In genomic region chr5:9863486-9863885, GRCh38 we compare ENCODE assay signal across 30 cellular contexts.
"Had no signal": no experiment of that assay in that cellular context is flagged by ENCODE, and none has a peak within 500 bp of the region (broad histone marks: within the 10 kb centered on the region; RNA-seq: fewer than 3 reads in every experiment).

No MANE protein-coding gene starts in this region.

- H3K4me3 Mint-ChIP-seq: naive thymus-derived CD4-positive, alpha-beta T cell; natural killer cell; nephron; neural progenitor cell; stimulated activated effector memory CD8-positive, alpha-beta T cell treated with anti-CD3 and anti-CD28 coated beads, Interleukin-12 subunit alpha, Interleukin-12 subunit beta, amount 100 ng/mL, for 72 hours; stimulated activated naive CD8-positive, alpha-beta T cell treated with anti-CD3 and anti-CD28 coated beads, Interleukin-15, amount 100 ng/mL, for 72 hours; type B pancreatic cell had no signal

- DNase-seq: naive thymus-derived CD4-positive, alpha-beta T cell; natural killer cell; occipital lobe; ovary; posterior cingulate gyrus; psoas muscle; right cardiac atrium; stimulated activated CD4-positive, alpha-beta T cell treated with anti-CD3 and anti-CD28 coated beads, Interleukin-15, amount 100 ng/mL, for 24 hours; stimulated activated CD4-positive, alpha-beta T cell treated with anti-CD3 and anti-CD28 coated beads, Interleukin-2, amount 100 ng/mL, for 24 hours; stimulated activated CD4-positive, alpha-beta T cell treated with anti-CD3 and anti-CD28 coated beads, Interleukin-2, amount 100 ng/mL, for 48 hours; stimulated activated CD4-positive, alpha-beta T cell treated with anti-CD3 and anti-CD28 coated beads, Interleukin-4, amount 100 ng/mL, for 24 hours; stimulated activated naive CD4-positive, alpha-beta T cell; stimulated activated naive CD8-positive, alpha-beta T cell treated with anti-CD3 and anti-CD28 coated beads, Interleukin-15, amount 100 ng/mL, for 72 hours; stimulated activated naive CD8-positive, alpha-beta T cell treated with anti-CD3 and anti-CD28 coated beads, Interleukin-15, Interleukin-2, amounts not matched to agents 100 U/mL and 50 U/mL, for 24 hours; substantia nigra; testis; tibial artery; transverse colon; upper lobe of right lung; uterus had no signal

- H3K36me3 Mint-ChIP-seq: neural progenitor cell; stimulated activated effector memory CD8-positive, alpha-beta T cell treated with anti-CD3 and anti-CD28 coated beads, Interleukin-12 subunit alpha, Interleukin-12 subunit beta, amount 100 ng/mL, for 72 hours had no signal

- H3K36me3 ChIP-seq: neural progenitor cell, ovary, suprapubic skin, tibial artery, transverse colon, upper lobe of right lung, uterus had no signal

- H3K4me3 ChIP-seq: neural progenitor cell, ovary, psoas muscle, skin epidermis, smooth muscle cell, suprapubic skin, testis, tibial artery, transverse colon, upper lobe of right lung, uterus had no signal

- ATAC-seq: naive thymus-derived CD4-positive, alpha-beta T cell; natural killer cell; psoas muscle; right cardiac atrium; sciatic nerve; stimulated activated effector memory CD8-positive, alpha-beta T cell treated with anti-CD3 and anti-CD28 coated beads, Interleukin-12 subunit alpha, Interleukin-12 subunit beta, amount 100 ng/mL, for 72 hours; stimulated activated naive CD8-positive, alpha-beta T cell treated with anti-CD3 and anti-CD28 coated beads, Interleukin-15, amount 100 ng/mL, for 72 hours; stimulated activated naive CD8-positive, alpha-beta T cell treated with anti-CD3 and anti-CD28 coated beads, Interleukin-15, Interleukin-2, amounts not matched to agents 100 U/mL and 50 U/mL, for 24 hours; upper lobe of right lung had no signal

- H3K27ac ChIP-seq: neural progenitor cell, ovary, parathyroid adenoma, psoas muscle, skin epidermis, suprapubic skin, testis, tibial artery, transverse colon, upper lobe of right lung, uterus had no signal

- H3K27me3 ChIP-seq: neural progenitor cell, ovary, suprapubic skin, testis, tibial artery, transverse colon, upper lobe of right lung, uterus had no signal

- H3K9ac ChIP-seq: neural progenitor cell, parathyroid adenoma had no signal

- H3K4me1 Mint-ChIP-seq: naive thymus-derived CD4-positive, alpha-beta T cell; natural killer cell; stimulated activated effector memory CD8-positive, alpha-beta T cell treated with anti-CD3 and anti-CD28 coated beads, Interleukin-12 subunit alpha, Interleukin-12 subunit beta, amount 100 ng/mL, for 72 hours; stimulated activated naive CD8-positive, alpha-beta T cell treated with anti-CD3 and anti-CD28 coated beads, Interleukin-15, amount 100 ng/mL, for 72 hours had no signal

- H3K4me1 ChIP-seq: neural progenitor cell, psoas muscle, suprapubic skin, testis, tibial artery, transverse colon, upper lobe of right lung, uterus had no signal

- H3K9me3 ChIP-seq: ovary, testis had no signal

- H3K27ac Mint-ChIP-seq: naive thymus-derived CD4-positive, alpha-beta T cell; natural killer cell; neural progenitor cell; progenitor cell of endocrine pancreas; stimulated activated effector memory CD8-positive, alpha-beta T cell treated with anti-CD3 and anti-CD28 coated beads, Interleukin-12 subunit alpha, Interleukin-12 subunit beta, amount 100 ng/mL, for 72 hours; stimulated activated naive CD8-positive, alpha-beta T cell treated with anti-CD3 and anti-CD28 coated beads, Interleukin-15, amount 100 ng/mL, for 72 hours; type B pancreatic cell had no signal

- H3K4me2 ChIP-seq: neural progenitor cell, smooth muscle cell had no signal

- H3K79me2 ChIP-seq: parathyroid adenoma had no signal

- H3K27me3 Mint-ChIP-seq: naive thymus-derived CD4-positive, alpha-beta T cell; progenitor cell of endocrine pancreas; stimulated activated naive CD8-positive, alpha-beta T cell treated with anti-CD3 and anti-CD28 coated beads, Interleukin-15, amount 100 ng/mL, for 72 hours had no signal
